Comparison of ENCODE assay signal across 1 cellular context in genomic region chr1:151146416-151147131, GRCh38.
TF ChIP-seq lines count a peak whose summit lies in the region.

TSS of gene SEMA6C (minus strand) at chr1:151146631. CDS start at chr1:151142621, 4,010 bp downstream.

TF ChIP-seq in HepG2, 621 proteins besides CTCF, POLR2A, EP300 and RAD21 (continued from another document):
- TF ChIP-seq THAP8 (CRISPR knock-in tag; IDR thresholded peaks at IDR 0.05; ENCODE audit: borderline replicate concordance) (peak; percentile 63; the same call in 1 of the 2 replicates), ZNF460 (CRISPR knock-in tag; IDR thresholded peaks at IDR 0.05; ENCODE audit: borderline replicate concordance) (no peak), TAF1 (CRISPR knock-in tag; IDR thresholded peaks at IDR 0.05) (peak; percentile 81), ARID2 (CRISPR knock-in tag; IDR thresholded peaks at IDR 0.05; ENCODE audit: borderline replicate concordance) (0 out of 2 replicates have a peak, but pooled peaks have one; percentile 60), ZNF274 (CRISPR knock-in tag; IDR thresholded peaks at IDR 0.05) (no peak), KLF16 (CRISPR knock-in tag; IDR thresholded peaks at IDR 0.05) (no peak), MED8 (CRISPR knock-in tag; IDR thresholded peaks at IDR 0.05; ENCODE audit: insufficient replicate concordance) (peak; percentile 62), NFE2L2 (IDR thresholded peaks at IDR 0.05; ENCODE audit: low read length) (no peak), SUZ12 (IDR thresholded peaks at IDR 0.05; ENCODE audit: low read depth, low read length) (no peak), ZFP36 (IDR thresholded peaks at IDR 0.05; ENCODE audit: borderline replicate concordance, low read depth, low read length, partially characterized antibody) (no peak), TCF7L2 (IDR thresholded peaks at IDR 0.05; ENCODE audit: low read depth, low read length) (no peak), ZNF10 (CRISPR knock-in tag; IDR thresholded peaks at IDR 0.05; ENCODE audit: borderline replicate concordance, low read depth) (no peak), SOX13 (IDR thresholded peaks at IDR 0.05) (no peak), SOX13 (CRISPR knock-in tag; conservative IDR thresholded peaks at IDR 0.05 in 1 of 2, IDR thresholded peaks at IDR 0.05 in 1 of 2) (peak in 1 of 2 experiments; percentile 38; a peak in 1 of 4 replicates), ZBTB1 (CRISPR knock-in tag; IDR thresholded peaks at IDR 0.05; ENCODE audit: borderline replicate concordance) (no peak), ZNF296 (CRISPR knock-in tag; conservative IDR thresholded peaks at IDR 0.05) (no peak), AGO2 (optimal IDR thresholded peaks at IDR 0.05; ENCODE audit: low read depth, low read length) (no peak), SNAPC4 (CRISPR knock-in tag; IDR thresholded peaks at IDR 0.05) (peak; percentile 83), CREB1 (IDR thresholded peaks at IDR 0.05) (peak; percentile 40; the same call in 1 of the 2 replicates), CREB1 (CRISPR knock-in tag; IDR thresholded peaks at IDR 0.05) (no peak)
